ENCODE assay signal across 24 cellular contexts in genomic region chr15:92462771-92463170, GRCh38.
"Had no signal": no experiment of that assay in that cellular context is flagged by ENCODE, and none has a peak within 500 bp of the region (broad histone marks: within the 10 kb centered on the region; RNA-seq: fewer than 3 reads in every experiment).

No MANE protein-coding gene starts in this region.

- ATAC-seq: left lobe of liver; mucosa of descending colon; natural killer cell treated with Interleukin-12 subunit alpha and Interleukin-12 subunit beta and Interleukin-15 and Interleukin-18, amount 100 ng/mL, for 72 hours; sciatic nerve; stimulated activated naive CD8-positive, alpha-beta T cell treated with anti-CD3 and anti-CD28 coated beads, Interleukin-15, amount 100 ng/mL, for 72 hours had no signal

- H3K27ac ChIP-seq: coronary artery, esophagus muscularis mucosa, neural progenitor cell, parathyroid adenoma, suprapubic skin, transverse colon had no signal

- FAIRE-seq: endothelial cell of umbilical vein, frontal cortex, keratinocyte had no signal

- H3K4me1 ChIP-seq: esophagus muscularis mucosa, neural progenitor cell, parathyroid adenoma, suprapubic skin, transverse colon had no signal

- H3K9me3 ChIP-seq: esophagus muscularis mucosa, mucosa of descending colon, suprapubic skin, transverse colon had no signal

- DNase-seq: dermis blood vessel endothelial cell; effector memory CD4-positive, alpha-beta T cell; mesenchymal stem cell; mucosa of descending colon; naive B cell; stimulated activated CD4-positive, alpha-beta T cell treated with anti-CD3 and anti-CD28 coated beads, Interleukin-12 subunit alpha, Interleukin-12 subunit beta, amount 100 ng/mL, for 4 hours; stimulated activated CD4-positive, alpha-beta T cell treated with anti-CD3 and anti-CD28 coated beads, Interleukin-1b, Interleukin-23, amount 100 ng/mL, for 48 hours; stimulated activated CD4-positive, alpha-beta T cell treated with anti-CD3 and anti-CD28 coated beads, Interleukin-4, amount 100 ng/mL, for 1 hour; stimulated activated CD8-positive, alpha-beta memory T cell treated with anti-CD3 and anti-CD28 coated beads, Interleukin-4, amount 100 ng/mL, for 48 hours; stimulated activated naive CD4-positive, alpha-beta T cell; stimulated activated naive CD8-positive, alpha-beta T cell treated with anti-CD3 and anti-CD28 coated beads, Interleukin-15, amount 100 ng/mL, for 72 hours; transverse colon had no signal

- H3K4me2 ChIP-seq: neural progenitor cell, smooth muscle cell had no signal

- H3K27me3 ChIP-seq: esophagus muscularis mucosa, neural progenitor cell, transverse colon had no signal

- H3K4me3 ChIP-seq: coronary artery, esophagus muscularis mucosa, mucosa of descending colon, neural progenitor cell, smooth muscle cell, suprapubic skin, transverse colon had no signal
